20 cellular contexts compared by ENCODE assay signal in the genomic region with DNA sequence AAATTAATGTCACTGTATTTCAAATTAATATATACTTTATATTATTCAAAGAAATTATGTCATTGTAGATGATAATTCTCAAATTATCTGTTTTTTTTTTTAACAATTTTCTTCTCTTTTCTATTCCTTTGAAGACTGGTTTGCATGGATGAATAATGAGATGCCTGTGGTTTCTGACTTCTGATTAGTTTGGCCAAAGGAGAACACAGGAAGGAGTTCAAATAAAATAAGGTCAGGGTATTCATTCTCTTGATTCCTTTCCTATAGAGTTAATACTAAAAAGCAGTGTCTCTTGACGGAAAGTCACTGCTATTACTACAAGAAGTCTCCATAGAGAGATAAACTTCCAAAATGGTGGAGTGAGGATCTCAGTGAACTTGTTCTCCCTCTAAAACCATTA.
"Had no signal": no experiment of that assay in that cellular context is flagged by ENCODE, and none has a peak within 500 bp of the region (broad histone marks: within the 10 kb centered on the region; RNA-seq: fewer than 3 reads in every experiment).

No MANE protein-coding gene starts in this region.

- H3K27ac ChIP-seq: esophagus squamous epithelium, left lung, neutrophil, prostate gland, sigmoid colon, spleen, thoracic aorta, tibial nerve, upper lobe of left lung had no signal

- DNase-seq: cortex of kidney; effector memory CD8-positive, alpha-beta T cell; erythroblast; esophagus squamous epithelium; left cardiac atrium; left lung; mesenchymal stem cell; mucosa of descending colon; naive B cell; right cardiac atrium; sigmoid colon; spleen; stimulated activated CD4-positive, alpha-beta T cell treated with anti-CD3 and anti-CD28 coated beads, Interleukin-4, amount 100 ng/mL, for 4 hours; stimulated activated naive CD8-positive, alpha-beta T cell treated with anti-CD3 and anti-CD28 coated beads, Interleukin-15, Interleukin-2, amounts not matched to agents 100 U/mL and 50 U/mL, for 24 hours; substantia nigra; upper lobe of left lung had no signal

- H3K9me3 ChIP-seq: esophagus squamous epithelium, left lung, mucosa of descending colon, neutrophil, prostate gland, sigmoid colon, spleen, thoracic aorta, tibial nerve, upper lobe of left lung had no signal

- H3K36me3 ChIP-seq: esophagus squamous epithelium, left lung, neutrophil, prostate gland, sigmoid colon, spleen, thoracic aorta, tibial nerve, upper lobe of left lung had no signal

- H3K4me3 ChIP-seq: esophagus squamous epithelium, left lung, mucosa of descending colon, prostate gland, sigmoid colon, spleen, thoracic aorta, tibial nerve, upper lobe of left lung had no signal

- H3K4me1 ChIP-seq: esophagus squamous epithelium, left lung, prostate gland, sigmoid colon, spleen, tibial nerve, upper lobe of left lung had no signal

- H3K27me3 ChIP-seq: esophagus squamous epithelium, left lung, neutrophil, sigmoid colon, spleen, tibial nerve, upper lobe of left lung had no signal
